In genomic region chr2:63840785-63841253, GRCh38 we compare ENCODE assay signal across 8 cellular contexts. TPM values are rescaled to one million over a fixed set of nuclear protein-coding genes. Genes with fewer than 3 reads are reported as not detected.
A peak's percentile ranks its signal among the peaks of the same experiment; 100 is the strongest.
DNase-seq lines count a peak whose midpoint lies in the region; ATAC-seq and TF ChIP-seq lines count a peak whose summit lies in the region.

No MANE protein-coding gene starts in this region.

- no peaks in the 10 kb centered on the region for H3K9me3 Mint-ChIP-seq in activated T-helper 2 cell treated with anti-CD3 and anti-CD28 coated beads, Interferon-gamma antibody, Interleukin-2, Interleukin-4, amounts not matched to agents 10 μg/mL and 5 μg/mL and 100 μg/mL, durations not matched to agents 14 hours and 24 hours and 36 hours
- H3K9me3 Mint-ChIP-seq in naive thymus-derived CD8-positive, alpha-beta T cell = no peaks in the 10 kb centered on the region
- H3K9me3 Mint-ChIP-seq in stimulated activated naive B cell treated with anti-CD40 and anti-IgM and Interleukin-4, amounts not matched to agents 10 μg/mL and 1 μg/mL and 100 μg/mL, for 72 hours = no peaks in the 10 kb centered on the region

- H3K4me1 Mint-ChIP-seq in activated T-helper 2 cell treated with anti-CD3 and anti-CD28 coated beads, Interferon-gamma antibody, Interleukin-2, Interleukin-4, amounts not matched to agents 10 μg/mL and 5 μg/mL and 100 μg/mL, durations not matched to agents 14 hours and 24 hours and 36 hours (ENCODE audit: low read depth) = peaks cover 44% of the 10 kb centered on the region
- H3K4me1 Mint-ChIP-seq in naive thymus-derived CD8-positive, alpha-beta T cell = peaks cover 15 to 51% (median 43%) of the 10 kb centered on the region in 4 donors
- H3K4me1 Mint-ChIP-seq in stimulated activated naive B cell treated with anti-CD40 and anti-IgM and Interleukin-4, amounts not matched to agents 10 μg/mL and 1 μg/mL and 100 μg/mL, for 72 hours = peaks cover 7 to 38% of the 10 kb centered on the region in 2 donors

- peaks cover 28% of the 10 kb centered on the region for H3K36me3 Mint-ChIP-seq in activated T-helper 2 cell treated with anti-CD3 and anti-CD28 coated beads, Interferon-gamma antibody, Interleukin-2, Interleukin-4, amounts not matched to agents 10 μg/mL and 5 μg/mL and 100 μg/mL, durations not matched to agents 14 hours and 24 hours and 36 hours (ENCODE audit: low read depth)
- H3K36me3 Mint-ChIP-seq in naive thymus-derived CD8-positive, alpha-beta T cell = peaks cover 0 to 6% (median 0%) of the 10 kb centered on the region in 3 donors
- peaks cover 6 to 7% of the 10 kb centered on the region in 2 donors for H3K36me3 Mint-ChIP-seq in stimulated activated naive B cell treated with anti-CD40 and anti-IgM and Interleukin-4, amounts not matched to agents 10 μg/mL and 1 μg/mL and 100 μg/mL, for 72 hours

- DNase-seq in EL (peak; percentile 98), H4 (ENCODE audit: low spot score) (peak; percentile 98), LNCaP clone FGC (ENCODE audit: low read depth) (peak; percentile 69), RPMI8226 (peak; percentile 99), fibroblast of mammary gland (ENCODE audit: low read depth) (peak; percentile 97)
- peak; percentile 97 for DNase-seq in activated T-helper 2 cell treated with anti-CD3 and anti-CD28 coated beads, Interferon-gamma antibody, Interleukin-2, Interleukin-4, amounts not matched to agents 10 μg/mL and 5 μg/mL and 100 μg/mL, durations not matched to agents 14 hours and 24 hours and 36 hours (ENCODE audit: low spot score)
- peak; percentile 94 to 98 (median 97) for DNase-seq in naive thymus-derived CD8-positive, alpha-beta T cell
- peak; percentile 97 for DNase-seq in stimulated activated naive B cell treated with anti-CD40 and anti-IgM and Interleukin-4, amounts not matched to agents 10 μg/mL and 1 μg/mL and 100 μg/mL, for 72 hours

- H3K4me3 Mint-ChIP-seq in activated T-helper 2 cell treated with anti-CD3 and anti-CD28 coated beads, Interferon-gamma antibody, Interleukin-2, Interleukin-4, amounts not matched to agents 10 μg/mL and 5 μg/mL and 100 μg/mL, durations not matched to agents 14 hours and 24 hours and 36 hours (ENCODE audit: low read depth) = peak overlapping the region; percentile 92
- peak overlapping the region; percentile 94 to 100 (median 98) for H3K4me3 Mint-ChIP-seq in naive thymus-derived CD8-positive, alpha-beta T cell
- peak overlapping the region; percentile 97 to 99 for H3K4me3 Mint-ChIP-seq in stimulated activated naive B cell treated with anti-CD40 and anti-IgM and Interleukin-4, amounts not matched to agents 10 μg/mL and 1 μg/mL and 100 μg/mL, for 72 hours

- POLR2A ChIA-PET in naive thymus-derived CD8-positive, alpha-beta T cell (lab: Charles Lee) = interaction anchor here (0.8 to 3.8 kb wide), 12 partner anchors 9 to 1387 kb away, joined by 3 to 40 read pairs (median 6); partner anchors contain the start of genes ACTR2, MDH1 and WDPCP

- no peak for TF ChIP-seq CTCF in LNCaP clone FGC (IDR thresholded peaks at IDR 0.05; ENCODE audit: control insufficient read depth, extremely low read depth, insufficient read depth)
- no peak for TF ChIP-seq CTCF in fibroblast of mammary gland (conservative IDR thresholded peaks at IDR 0.05; ENCODE audit: control insufficient read depth, insufficient read depth, low read depth, low read length)

- ATAC-seq in naive thymus-derived CD8-positive, alpha-beta T cell = peak; percentile 90
- peak; percentile 92 for ATAC-seq in stimulated activated naive B cell treated with anti-CD40 and anti-IgM and Interleukin-4, amounts not matched to agents 10 μg/mL and 1 μg/mL and 100 μg/mL, for 72 hours (replicated peaks)

- intact Hi-C loops in activated T-helper 2 cell treated with anti-CD3 and anti-CD28 coated beads, Interferon-gamma antibody, Interleukin-2, Interleukin-4, amounts not matched to agents 10 μg/mL and 5 μg/mL and 100 μg/mL, durations not matched to agents 14 hours and 24 hours and 36 hours (cut with micrococcal nuclease) = loop anchor here (1.0 to 5.0 kb wide), 6 partner anchors 181 to 1134 kb away; partner anchors contain the start of genes EHBP1, MDH1, PELI1 and WDPCP

- H3K27me3 Mint-ChIP-seq in activated T-helper 2 cell treated with anti-CD3 and anti-CD28 coated beads, Interferon-gamma antibody, Interleukin-2, Interleukin-4, amounts not matched to agents 10 μg/mL and 5 μg/mL and 100 μg/mL, durations not matched to agents 14 hours and 24 hours and 36 hours (ENCODE audit: low read depth) = peaks cover 2% of the 10 kb centered on the region
- no peaks in the 10 kb centered on the region for H3K27me3 Mint-ChIP-seq in naive thymus-derived CD8-positive, alpha-beta T cell
- H3K27me3 Mint-ChIP-seq in stimulated activated naive B cell treated with anti-CD40 and anti-IgM and Interleukin-4, amounts not matched to agents 10 μg/mL and 1 μg/mL and 100 μg/mL, for 72 hours = no peaks in the 10 kb centered on the region

- peak overlapping the region; percentile 95 for H3K27ac Mint-ChIP-seq in activated T-helper 2 cell treated with anti-CD3 and anti-CD28 coated beads, Interferon-gamma antibody, Interleukin-2, Interleukin-4, amounts not matched to agents 10 μg/mL and 5 μg/mL and 100 μg/mL, durations not matched to agents 14 hours and 24 hours and 36 hours
- peak overlapping the region; percentile 95 to 99 (median 99) for H3K27ac Mint-ChIP-seq in naive thymus-derived CD8-positive, alpha-beta T cell
- H3K27ac Mint-ChIP-seq in stimulated activated naive B cell treated with anti-CD40 and anti-IgM and Interleukin-4, amounts not matched to agents 10 μg/mL and 1 μg/mL and 100 μg/mL, for 72 hours = peak overlapping the region; percentile 98

- H3K4me3 ChIP-seq in LNCaP clone FGC (ENCODE audit: low read depth, low read length) (peak overlapping the region; percentile 70), fibroblast of mammary gland (ENCODE audit: control insufficient read depth, low read depth, low read length) (peak overlapping the region; percentile 94)

RNA-seq across cellular contexts. Expression of gene UGP2, which starts 0.9 kb away (rescaled TPM):
- total RNA-seq in H4 (2014; rRNA removed; shearing (Covaris generic)) = 69.6 and 79.8 TPM in 2 replicates
- 90.8 and 91.2 TPM in 2 replicates for total RNA-seq in activated T-helper 2 cell treated with anti-CD3 and anti-CD28 coated beads, Interferon-gamma antibody, Interleukin-2, Interleukin-4, amounts not matched to agents 10 μg/mL and 5 μg/mL and 100 μg/mL, durations not matched to agents 14 hours and 24 hours and 36 hours
- total RNA-seq in naive thymus-derived CD8-positive, alpha-beta T cell = 10 to 100 TPM; 77.2 to 89.1 TPM
- 100 to 1,000 TPM; 112 to 148 (median 135) TPM for polyA plus RNA-seq in naive thymus-derived CD8-positive, alpha-beta T cell

Comparison
In these comparisons a context has a peak if more than half of its experiments do, and no peak if none do; other contexts are left out.
1. Peak in every context shown above with its lines: DNase-seq, ATAC-seq and H3K4me3 ChIP-seq.